ENCODE assay signal across 30 cellular contexts in genomic region chr18:56096861-56097260, GRCh38.
"Had no signal": no experiment of that assay in that cellular context is flagged by ENCODE, and none has a peak within 500 bp of the region (broad histone marks: within the 10 kb centered on the region; RNA-seq: fewer than 3 reads in every experiment).

No MANE protein-coding gene starts in this region.

- H3K4me3 ChIP-seq: colonic mucosa, MG63 had no signal

- H3K27me3 ChIP-seq: colonic mucosa, MG63 had no signal

- H3K4me1 ChIP-seq: colonic mucosa had no signal

- ATAC-seq: activated CD8-positive, alpha-beta memory T cell treated with anti-CD3 and anti-CD28 coated beads, Interleukin-2, amount 10 ng/mL, durations not matched to agents 7 days and 5 days; activated naive CD8-positive, alpha-beta T cell treated with anti-CD3 and anti-CD28 coated beads, Interleukin-2, amount 50 U/mL, for 24 hours had no signal

- H3K9me3 ChIP-seq: colonic mucosa, MG63 had no signal

- H3K36me3 ChIP-seq: colonic mucosa, MG63 had no signal

- DNase-seq: activated B cell treated with CpG ODN at 0.5 μM for 24 hours; activated CD4-positive, alpha-beta memory T cell treated with anti-CD3 and anti-CD28 coated beads, Interleukin-2, amount 10 ng/mL, durations not matched to agents 7 days and 5 days; activated CD4-positive, alpha-beta T cell treated with anti-CD3 and anti-CD28 coated beads for 4 hours; activated CD4-positive, CD25-positive, alpha-beta regulatory T cell treated with anti-CD3 and anti-CD28 coated beads, Interleukin-2, amount 50 U/mL, for 72 hours; activated CD8-positive, alpha-beta memory T cell treated with anti-CD3 and anti-CD28 coated beads for 24 hours; activated CD8-positive, alpha-beta memory T cell treated with anti-CD3 and anti-CD28 coated beads, Interleukin-2, amount 10 ng/mL, durations not matched to agents 7 days and 5 days; activated CD8-positive, alpha-beta memory T cell treated with anti-CD3 and anti-CD28 coated beads, Interleukin-2, amount 50 U/mL, for 48 hours; activated effector memory CD4-positive, alpha-beta T cell treated with Interleukin-2 at 50 U/mL for 16 hours; activated naive CD4-positive, alpha-beta T cell treated with anti-CD3 and anti-CD28 coated beads, Interleukin-2, amount 10 ng/mL, durations not matched to agents 7 days and 5 days; activated naive CD8-positive, alpha-beta T cell treated with anti-CD3 and anti-CD28 coated beads, Interleukin-2, amount 50 U/mL, for 24 hours; activated T-cell treated with anti-CD3 and anti-CD28 coated beads, Interleukin-2, amount 50 U/mL, for 48 hours; anterior cingulate cortex; central memory CD4-positive, alpha-beta T cell; colonic mucosa; Karpas-422; KBM-7; MG63; NCI-H1048; NCI-H1694 treated with DMSO at 0.1 percent for 48 hours; NCI-H2029; NCI-H226; NCI-H446 treated with DMSO at 0.1 percent for 48 hours; NCI-H524; OCI-M1; Right ventricle myocardium superior; SW 1271; T-helper 1 cell; T-helper 2 cell; T-helper 9 cell had no signal

- H3K27ac ChIP-seq: colonic mucosa, VCaP had no signal
